8 cellular contexts compared by ENCODE assay signal in the genomic region with DNA sequence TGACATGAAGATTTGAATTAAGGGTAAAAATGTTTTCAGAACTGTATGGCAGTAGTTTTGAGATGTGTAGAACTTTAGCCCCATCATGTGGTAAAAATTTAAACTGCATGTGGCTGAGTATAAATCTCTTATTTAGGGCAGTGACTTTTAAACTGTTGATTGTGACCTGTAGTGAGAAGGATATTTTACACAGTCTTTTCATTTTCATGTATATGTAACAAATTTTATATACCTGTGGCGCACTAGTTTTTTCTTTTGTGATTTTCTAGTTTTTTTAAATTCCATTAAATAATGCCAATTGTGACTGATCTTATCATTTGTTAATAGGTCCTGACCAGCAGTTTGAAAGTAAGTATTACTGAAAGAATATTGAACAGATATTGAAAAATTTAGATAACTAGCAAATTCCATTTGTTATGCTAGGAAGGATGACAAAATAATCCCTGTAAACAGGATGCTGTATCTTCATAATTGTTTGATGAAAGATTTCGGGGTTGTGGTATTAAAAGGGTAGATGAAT. TPM values are rescaled to one million over a fixed set of nuclear protein-coding genes. Genes with fewer than 3 reads are reported as not detected.
DNase-seq lines count a peak whose midpoint lies in the region; ATAC-seq, FAIRE-seq and TF ChIP-seq lines count a peak whose summit lies in the region.

No MANE protein-coding gene starts in this region.

- H3K4me3 Mint-ChIP-seq in CD14-positive monocyte (no peak overlapping the region), endodermal cell (no peak overlapping the region), mesothelial cell of epicardium (no peak overlapping the region)

- H3K36me3 ChIP-seq in SU-DHL-6 (ENCODE audit: low read length) (peaks cover 12% of the 10 kb centered on the region), endodermal cell (ENCODE audit: control insufficient read depth, insufficient read depth, low read length) (peaks cover 64% of the 10 kb centered on the region)

- intact Hi-C loops in CD14-positive monocyte (cut with micrococcal nuclease): loop anchor here in 1 of 2 donors (5.0 to 10.0 kb wide), 3 partner anchors 84 to 1286 kb away; no protein-coding TSS in a partner anchor

- DNase-seq in CD14-positive monocyte (ENCODE audit: low spot score) (no peak), GM12892 (ENCODE audit: insufficient read length) (no peak), Kasumi-1 (lab: John Stamatoyannopoulos, UW) (peak; percentile 70 to 81), endodermal cell (no peak), mesothelial cell of epicardium (ENCODE audit: low spot score in 2 of 2, unreplicated experiment in 2 of 2) (no peak)

- H3K27ac Mint-ChIP-seq in CD14-positive monocyte: no peak overlapping the region
- no peak overlapping the region for H3K27ac Mint-ChIP-seq in endodermal cell
- H3K27ac Mint-ChIP-seq in mesothelial cell of epicardium: peak overlapping the region; percentile 85

- H3K4me1 ChIP-seq in endodermal cell (ENCODE audit: control insufficient read depth, insufficient read depth, low read length): no peaks in the 10 kb centered on the region

- no peaks in the 10 kb centered on the region for H3K9me2 ChIP-seq in SU-DHL-6 (replicated peaks; ENCODE audit: insufficient read depth, low read length)

- H3K9me3 Mint-ChIP-seq in CD14-positive monocyte: no peaks in the 10 kb centered on the region
- H3K9me3 Mint-ChIP-seq in endodermal cell: no peaks in the 10 kb centered on the region
- H3K9me3 Mint-ChIP-seq in mesothelial cell of epicardium: no peaks in the 10 kb centered on the region

- no peaks in the 10 kb centered on the region for H3K9me3 ChIP-seq in SU-DHL-6 (ENCODE audit: insufficient read depth, low read length)
- no peaks in the 10 kb centered on the region for H3K9me3 ChIP-seq in endodermal cell (ENCODE audit: control insufficient read depth, low read length)

- peaks cover 22% of the 10 kb centered on the region for H3F3A ChIP-seq in SU-DHL-6 (ENCODE audit: insufficient read depth)

- FAIRE-seq in GM12892 (lab: Jason Lieb, UNC): peak; percentile 76

- H3K4me1 Mint-ChIP-seq in CD14-positive monocyte (peaks cover 1% of the 10 kb centered on the region), endodermal cell (no peaks in the 10 kb centered on the region), mesothelial cell of epicardium (peaks cover 14% of the 10 kb centered on the region)

- peaks cover 94% of the 10 kb centered on the region for H3K79me2 ChIP-seq in SU-DHL-6 (ENCODE audit: insufficient read depth, low read length)

- TF ChIP-seq CTCF in CD14-positive monocyte (IDR thresholded peaks at IDR 0.05) (peak; percentile 95), SU-DHL-6 (IDR thresholded peaks at IDR 0.05; ENCODE audit: insufficient read depth, low read length, poor library complexity, severe bottlenecking) (peak; percentile 69), endodermal cell (conservative IDR thresholded peaks at IDR 0.05) (peak; percentile 96), mesothelial cell of epicardium (IDR thresholded peaks at IDR 0.05; ENCODE audit: unreplicated experiment) (peak; percentile 79)

- H3K36me3 Mint-ChIP-seq in CD14-positive monocyte (peaks cover 21 to 50% of the 10 kb centered on the region in 2 donors), endodermal cell (ENCODE audit: low read depth) (peaks cover 40% of the 10 kb centered on the region), mesothelial cell of epicardium (peaks cover 8% of the 10 kb centered on the region)

- H3K27me3 Mint-ChIP-seq in CD14-positive monocyte (ENCODE audit: low read depth in 3 of 3) (no peaks in the 10 kb centered on the region), endodermal cell (ENCODE audit: insufficient read depth) (no peaks in the 10 kb centered on the region), mesothelial cell of epicardium (ENCODE audit: low read depth) (no peaks in the 10 kb centered on the region)

- ATAC-seq in GM21619 (IDR thresholded peaks at IDR 0.05; ENCODE audit: unreplicated experiment): no peak
- no peak for ATAC-seq in GM19324 (IDR thresholded peaks at IDR 0.05; ENCODE audit: low FRiP score, unreplicated experiment)

- no peak overlapping the region for H3K4me2 ChIP-seq in SU-DHL-6 (ENCODE audit: low read depth, low read length, poor library complexity, severe bottlenecking)

- H2AFZ ChIP-seq in SU-DHL-6 (ENCODE audit: low read depth, low read length, severe bottlenecking): no peak overlapping the region

- H3K27me3 ChIP-seq in SU-DHL-6 (ENCODE audit: low read length) (no peaks in the 10 kb centered on the region), endodermal cell (ENCODE audit: control insufficient read depth, insufficient read depth, low read length, poor library complexity, severe bottlenecking) (no peaks in the 10 kb centered on the region)

- WGBS in endodermal cell (ENCODE audit: insufficient coverage in 1 of 2, insufficient read length in 1 of 2), 2 experiments: 95% methylated on average over 2 of the region's 2 CpGs; no CpG with 5 or more reads in 1 of the 2 experiments

- no peak overlapping the region for H3K4me3 ChIP-seq in SU-DHL-6 (ENCODE audit: insufficient read depth, low read length, poor library complexity, severe bottlenecking)
- H3K4me3 ChIP-seq in endodermal cell (ENCODE audit: low read length): no peak overlapping the region

- peaks cover 39% of the 10 kb centered on the region for H4K20me1 ChIP-seq in SU-DHL-6 (ENCODE audit: low read depth, low read length)

- no peak for TF ChIP-seq POLR2A in GM12892 (IDR thresholded peaks at IDR 0.05; ENCODE audit: low read depth, low read length)

- H3K9ac ChIP-seq in SU-DHL-6 (ENCODE audit: low read length): no peak overlapping the region
- no peak overlapping the region for H3K9ac ChIP-seq in endodermal cell (ENCODE audit: extremely low read depth, low read length, poor library complexity, severe bottlenecking)

- H3K27ac ChIP-seq in SU-DHL-6 (ENCODE audit: low read depth, low read length): no peak overlapping the region; the same call in 1 of the 2 replicates
- no peak overlapping the region for H3K27ac ChIP-seq in endodermal cell (ENCODE audit: low read depth, low read length)

RNA-seq across cellular contexts. Expression of gene GPBP1, which starts 47.2 kb away (rescaled TPM):
- 10 to 100 TPM; 23.2 to 43.7 TPM for polyA plus RNA-seq in CD14-positive monocyte
- 61.1 TPM for polyA plus RNA-seq in GM12892 (2012; ENCODE audit: missing spikeins)
- total RNA-seq in endodermal cell (100 to 1,000 TPM; 109 to 124 TPM), mesothelial cell of epicardium (125 to 134 TPM (median 129 TPM) in 3 replicates)
- 90.3 TPM for polyA plus RNA-seq in endodermal cell (2013, experiment 1 of 2)
- polyA plus RNA-seq in endodermal cell (2013, experiment 2 of 2): 95.6 TPM

Comparison
In these comparisons a context has a peak if more than half of its experiments do, and no peak if none do; other contexts are left out.
1. DNase-seq: peak in Kasumi-1 (2 of 2); none in CD14-positive monocyte (single experiment), GM12892 (single experiment), endodermal cell (single experiment) and mesothelial cell of epicardium (0 of 2).
2. Peak in every context shown above with its lines, with median percentiles within 50 percentile points of each other: CTCF ChIP-seq.